16 cellular contexts compared by ENCODE assay signal in genomic region chr5:10934789-10935355, GRCh38.
"Had no signal": no experiment of that assay in that cellular context is flagged by ENCODE, and none has a peak within 500 bp of the region (broad histone marks: within the 10 kb centered on the region; RNA-seq: fewer than 3 reads in every experiment).

No MANE protein-coding gene starts in this region.

- H3K9me3 ChIP-seq: mucosa of descending colon, thyroid gland had no signal

- H3K4me1 ChIP-seq: thyroid gland had no signal

- FAIRE-seq: colon, urothelium cell line had no signal

- DNase-seq: activated CD4-positive, alpha-beta T cell treated with anti-CD3 and anti-CD28 coated beads for 4 hours; activated CD8-positive, alpha-beta T cell treated with anti-CD3 and anti-CD28 coated beads for 36 hours; activated gamma-delta T cell; activated T-cell treated with anti-CD3 and anti-CD28 coated beads, Interleukin-2, amount 50 U/mL, for 72 hours; hippocampal formation; left ventricle myocardium superior; mucosa of descending colon; naive thymus-derived CD4-positive, alpha-beta T cell; stimulated activated CD4-positive, alpha-beta T cell treated with anti-CD3 and anti-CD28 coated beads, Interleukin-2, amount 100 ng/mL, for 48 hours; thyroid gland had no signal

- H3K4me3 ChIP-seq: mucosa of descending colon, thyroid gland had no signal

- H3K27ac ChIP-seq: thyroid gland had no signal

- H3K36me3 ChIP-seq: thyroid gland had no signal

- H3K27me3 ChIP-seq: thyroid gland had no signal

- ATAC-seq: activated CD8-positive, alpha-beta T cell treated with anti-CD3 and anti-CD28 coated beads for 36 hours; activated naive CD4-positive, alpha-beta T cell treated with anti-CD3 and anti-CD28 coated beads, Interleukin-2, amount 50 U/mL, for 72 hours; activated T-cell treated with anti-CD3 and anti-CD28 coated beads, Interleukin-2, amount 50 U/mL, for 72 hours; esophagus mucosa; left ventricle myocardium superior; mucosa of descending colon; naive thymus-derived CD4-positive, alpha-beta T cell; stimulated activated memory B cell treated with anti-CD40 and anti-IgM and Interleukin-4, amounts not matched to agents 10 μg/mL and 1 μg/mL and 100 μg/mL, for 72 hours; WTC11 had no signal
